ENCODE assay signal across 1 cellular context in the genomic region with DNA sequence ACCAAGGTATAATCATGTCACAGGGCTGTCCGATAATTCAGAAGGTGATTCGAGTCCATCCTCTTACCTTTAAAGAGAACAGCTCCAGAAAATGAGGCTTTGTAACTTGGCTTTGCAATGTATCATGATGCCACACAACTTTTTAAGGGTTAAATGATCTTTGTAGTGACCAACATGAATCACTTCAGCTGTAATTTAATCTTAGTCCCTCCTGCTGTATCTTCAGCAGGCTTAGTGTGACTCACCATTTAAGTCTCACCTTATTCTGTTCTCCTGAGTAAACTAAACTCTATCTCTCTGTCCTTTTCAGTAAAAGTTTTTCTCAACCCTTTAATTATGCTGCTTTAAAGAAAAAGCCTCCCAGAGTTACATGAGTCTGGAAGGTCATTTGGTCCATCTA.
TF ChIP-seq lines count a peak whose summit lies in the region.

No MANE protein-coding gene starts in this region.

TF ChIP-seq in HEK293, 187 proteins besides CTCF, POLR2A, EP300 and RAD21 (continued from another document):
- TF ChIP-seq, protein P1, sequence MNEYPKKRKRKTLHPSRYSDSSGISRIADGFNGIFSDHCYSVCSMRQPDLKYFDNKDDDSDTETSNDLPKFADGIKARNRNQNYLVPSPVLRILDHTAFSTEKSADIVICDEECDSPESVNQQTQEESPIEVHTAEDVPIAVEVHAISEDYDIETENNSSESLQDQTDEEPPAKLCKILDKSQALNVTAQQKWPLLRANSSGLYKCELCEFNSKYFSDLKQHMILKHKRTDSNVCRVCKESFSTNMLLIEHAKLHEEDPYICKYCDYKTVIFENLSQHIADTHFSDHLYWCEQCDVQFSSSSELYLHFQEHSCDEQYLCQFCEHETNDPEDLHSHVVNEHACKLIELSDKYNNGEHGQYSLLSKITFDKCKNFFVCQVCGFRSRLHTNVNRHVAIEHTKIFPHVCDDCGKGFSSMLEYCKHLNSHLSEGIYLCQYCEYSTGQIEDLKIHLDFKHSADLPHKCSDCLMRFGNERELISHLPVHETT (tag by site-specific recombination; IDR thresholded peaks at IDR 0.05), result 0 out of 2 replicates have a peak, but pooled peaks have one; percentile 43
- TF ChIP-seq KLF8 (tag by site-specific recombination; IDR thresholded peaks at IDR 0.05), result peak; percentile 52
- no peak for TF ChIP-seq ZNF555 (tag by site-specific recombination; conservative IDR thresholded peaks at IDR 0.05)
- peak; percentile 56 for TF ChIP-seq ZNF660 (tag by site-specific recombination; IDR thresholded peaks at IDR 0.05)
- TF ChIP-seq, protein P2, sequence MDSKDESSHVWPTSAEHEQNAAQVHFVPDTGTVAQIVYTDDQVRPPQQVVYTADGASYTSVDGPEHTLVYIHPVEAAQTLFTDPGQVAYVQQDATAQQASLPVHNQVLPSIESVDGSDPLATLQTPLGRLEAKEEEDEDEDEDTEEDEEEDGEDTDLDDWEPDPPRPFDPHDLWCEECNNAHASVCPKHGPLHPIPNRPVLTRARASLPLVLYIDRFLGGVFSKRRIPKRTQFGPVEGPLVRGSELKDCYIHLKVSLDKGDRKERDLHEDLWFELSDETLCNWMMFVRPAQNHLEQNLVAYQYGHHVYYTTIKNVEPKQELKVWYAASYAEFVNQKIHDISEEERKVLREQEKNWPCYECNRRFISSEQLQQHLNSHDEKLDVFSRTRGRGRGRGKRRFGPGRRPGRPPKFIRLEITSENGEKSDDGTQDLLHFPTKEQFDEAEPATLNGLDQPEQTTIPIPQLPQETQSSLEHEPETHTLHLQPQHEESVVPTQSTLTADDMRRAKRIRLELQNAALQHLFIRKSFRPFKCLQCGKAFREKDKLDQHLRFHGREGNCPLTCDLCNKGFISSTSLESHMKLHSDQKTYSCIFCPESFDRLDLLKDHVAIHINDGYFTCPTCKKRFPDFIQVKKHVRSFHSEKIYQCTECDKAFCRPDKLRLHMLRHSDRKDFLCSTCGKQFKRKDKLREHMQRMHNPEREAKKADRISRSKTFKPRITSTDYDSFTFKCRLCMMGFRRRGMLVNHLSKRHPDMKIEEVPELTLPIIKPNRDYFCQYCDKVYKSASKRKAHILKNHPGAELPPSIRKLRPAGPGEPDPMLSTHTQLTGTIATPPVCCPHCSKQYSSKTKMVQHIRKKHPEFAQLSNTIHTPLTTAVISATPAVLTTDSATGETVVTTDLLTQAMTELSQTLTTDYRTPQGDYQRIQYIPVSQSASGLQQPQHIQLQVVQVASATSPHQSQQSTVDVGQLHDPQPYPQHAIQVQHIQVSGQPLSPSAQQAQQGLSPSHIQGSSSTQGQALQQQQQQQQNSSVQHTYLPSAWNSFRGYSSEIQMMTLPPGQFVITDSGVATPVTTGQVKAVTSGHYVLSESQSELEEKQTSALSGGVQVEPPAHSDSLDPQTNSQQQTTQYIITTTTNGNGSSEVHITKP (tag by site-specific recombination; IDR thresholded peaks at IDR 0.05), result peak; percentile 88
- 0 out of 2 replicates have a peak, but pooled peaks have one; percentile 16 for TF ChIP-seq ZBTB21 (tag by site-specific recombination; IDR thresholded peaks at IDR 0.05)
- peak; percentile 71; the same call in 1 of the 2 replicates for TF ChIP-seq ZNF10 (tag by site-specific recombination; IDR thresholded peaks at IDR 0.05)
- TF ChIP-seq, protein P3, sequence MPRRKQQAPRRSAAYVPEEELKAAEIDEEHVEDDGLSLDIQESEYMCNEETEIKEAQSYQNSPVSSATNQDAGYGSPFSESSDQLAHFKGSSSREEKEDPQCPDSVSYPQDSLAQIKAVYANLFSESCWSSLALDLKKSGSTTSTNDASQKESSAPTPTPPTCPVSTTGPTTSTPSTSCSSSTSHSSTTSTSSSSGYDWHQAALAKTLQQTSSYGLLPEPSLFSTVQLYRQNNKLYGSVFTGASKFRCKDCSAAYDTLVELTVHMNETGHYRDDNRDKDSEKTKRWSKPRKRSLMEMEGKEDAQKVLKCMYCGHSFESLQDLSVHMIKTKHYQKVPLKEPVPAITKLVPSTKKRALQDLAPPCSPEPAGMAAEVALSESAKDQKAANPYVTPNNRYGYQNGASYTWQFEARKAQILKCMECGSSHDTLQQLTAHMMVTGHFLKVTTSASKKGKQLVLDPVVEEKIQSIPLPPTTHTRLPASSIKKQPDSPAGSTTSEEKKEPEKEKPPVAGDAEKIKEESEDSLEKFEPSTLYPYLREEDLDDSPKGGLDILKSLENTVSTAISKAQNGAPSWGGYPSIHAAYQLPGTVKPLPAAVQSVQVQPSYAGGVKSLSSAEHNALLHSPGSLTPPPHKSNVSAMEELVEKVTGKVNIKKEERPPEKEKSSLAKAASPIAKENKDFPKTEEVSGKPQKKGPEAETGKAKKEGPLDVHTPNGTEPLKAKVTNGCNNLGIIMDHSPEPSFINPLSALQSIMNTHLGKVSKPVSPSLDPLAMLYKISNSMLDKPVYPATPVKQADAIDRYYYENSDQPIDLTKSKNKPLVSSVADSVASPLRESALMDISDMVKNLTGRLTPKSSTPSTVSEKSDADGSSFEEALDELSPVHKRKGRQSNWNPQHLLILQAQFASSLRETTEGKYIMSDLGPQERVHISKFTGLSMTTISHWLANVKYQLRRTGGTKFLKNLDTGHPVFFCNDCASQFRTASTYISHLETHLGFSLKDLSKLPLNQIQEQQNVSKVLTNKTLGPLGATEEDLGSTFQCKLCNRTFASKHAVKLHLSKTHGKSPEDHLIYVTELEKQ (tag by site-specific recombination; IDR thresholded peaks at IDR 0.05; ENCODE audit: borderline replicate concordance), result peak; percentile 78
- no peak for TF ChIP-seq ZNF140 (tag by site-specific recombination; IDR thresholded peaks at IDR 0.05)
- peak; percentile 55; the same call in 1 of the 2 replicates for TF ChIP-seq ZNF184 (tag by site-specific recombination; IDR thresholded peaks at IDR 0.05)
- TF ChIP-seq, protein P4, sequence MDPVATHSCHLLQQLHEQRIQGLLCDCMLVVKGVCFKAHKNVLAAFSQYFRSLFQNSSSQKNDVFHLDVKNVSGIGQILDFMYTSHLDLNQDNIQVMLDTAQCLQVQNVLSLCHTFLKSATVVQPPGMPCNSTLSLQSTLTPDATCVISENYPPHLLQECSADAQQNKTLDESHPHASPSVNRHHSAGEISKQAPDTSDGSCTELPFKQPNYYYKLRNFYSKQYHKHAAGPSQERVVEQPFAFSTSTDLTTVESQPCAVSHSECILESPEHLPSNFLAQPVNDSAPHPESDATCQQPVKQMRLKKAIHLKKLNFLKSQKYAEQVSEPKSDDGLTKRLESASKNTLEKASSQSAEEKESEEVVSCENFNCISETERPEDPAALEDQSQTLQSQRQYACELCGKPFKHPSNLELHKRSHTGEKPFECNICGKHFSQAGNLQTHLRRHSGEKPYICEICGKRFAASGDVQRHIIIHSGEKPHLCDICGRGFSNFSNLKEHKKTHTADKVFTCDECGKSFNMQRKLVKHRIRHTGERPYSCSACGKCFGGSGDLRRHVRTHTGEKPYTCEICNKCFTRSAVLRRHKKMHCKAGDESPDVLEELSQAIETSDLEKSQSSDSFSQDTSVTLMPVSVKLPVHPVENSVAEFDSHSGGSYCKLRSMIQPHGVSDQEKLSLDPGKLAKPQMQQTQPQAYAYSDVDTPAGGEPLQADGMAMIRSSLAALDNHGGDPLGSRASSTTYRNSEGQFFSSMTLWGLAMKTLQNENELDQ (tag by site-specific recombination; IDR thresholded peaks at IDR 0.05; ENCODE audit: low read depth), result no peak
- TF ChIP-seq, protein P5, sequence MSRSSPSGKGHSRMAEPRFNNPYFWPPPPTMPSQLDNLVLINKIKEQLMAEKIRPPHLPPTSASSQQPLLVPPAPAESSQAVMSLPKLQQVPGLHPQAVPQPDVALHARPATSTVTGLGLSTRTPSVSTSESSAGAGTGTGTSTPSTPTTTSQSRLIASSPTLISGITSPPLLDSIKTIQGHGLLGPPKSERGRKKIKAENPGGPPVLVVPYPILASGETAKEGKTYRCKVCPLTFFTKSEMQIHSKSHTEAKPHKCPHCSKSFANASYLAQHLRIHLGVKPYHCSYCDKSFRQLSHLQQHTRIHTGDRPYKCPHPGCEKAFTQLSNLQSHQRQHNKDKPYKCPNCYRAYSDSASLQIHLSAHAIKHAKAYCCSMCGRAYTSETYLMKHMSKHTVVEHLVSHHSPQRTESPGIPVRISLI (tag by site-specific recombination; IDR thresholded peaks at IDR 0.05), result peak; percentile 38; the same call in 1 of the 2 replicates
- TF ChIP-seq, protein P6, sequence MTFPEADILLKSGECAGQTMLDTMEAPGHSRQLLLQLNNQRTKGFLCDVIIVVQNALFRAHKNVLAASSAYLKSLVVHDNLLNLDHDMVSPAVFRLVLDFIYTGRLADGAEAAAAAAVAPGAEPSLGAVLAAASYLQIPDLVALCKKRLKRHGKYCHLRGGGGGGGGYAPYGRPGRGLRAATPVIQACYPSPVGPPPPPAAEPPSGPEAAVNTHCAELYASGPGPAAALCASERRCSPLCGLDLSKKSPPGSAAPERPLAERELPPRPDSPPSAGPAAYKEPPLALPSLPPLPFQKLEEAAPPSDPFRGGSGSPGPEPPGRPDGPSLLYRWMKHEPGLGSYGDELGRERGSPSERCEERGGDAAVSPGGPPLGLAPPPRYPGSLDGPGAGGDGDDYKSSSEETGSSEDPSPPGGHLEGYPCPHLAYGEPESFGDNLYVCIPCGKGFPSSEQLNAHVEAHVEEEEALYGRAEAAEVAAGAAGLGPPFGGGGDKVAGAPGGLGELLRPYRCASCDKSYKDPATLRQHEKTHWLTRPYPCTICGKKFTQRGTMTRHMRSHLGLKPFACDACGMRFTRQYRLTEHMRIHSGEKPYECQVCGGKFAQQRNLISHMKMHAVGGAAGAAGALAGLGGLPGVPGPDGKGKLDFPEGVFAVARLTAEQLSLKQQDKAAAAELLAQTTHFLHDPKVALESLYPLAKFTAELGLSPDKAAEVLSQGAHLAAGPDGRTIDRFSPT (tag by site-specific recombination; IDR thresholded peaks at IDR 0.05), result peak; percentile 79
- TF ChIP-seq ZNF16 (tag by site-specific recombination; IDR thresholded peaks at IDR 0.05; ENCODE audit: low read depth), result no peak
- peak; percentile 56 for TF ChIP-seq ZNF366 (tag by site-specific recombination; conservative IDR thresholded peaks at IDR 0.05)
- TF ChIP-seq OSR2 (tag by site-specific recombination; IDR thresholded peaks at IDR 0.05), result peak; percentile 24; the same call in 1 of the 2 replicates
- no peak for TF ChIP-seq ZEB2 (tag by site-specific recombination; IDR thresholded peaks at IDR 0.05)
